1 cellular context compared by ENCODE assay signal in genomic region chr6:26534681-26535465, GRCh38.
TF ChIP-seq lines count a peak whose summit lies in the region.

No MANE protein-coding gene starts in this region.

TF ChIP-seq in SK-N-SH, 30 proteins besides CTCF, POLR2A, EP300 and RAD21 (continued from another document):
- TF ChIP-seq REST (IDR thresholded peaks at IDR 0.05; ENCODE audit: low read depth, low read length) (no peak), ELF1 (IDR thresholded peaks at IDR 0.05) (no peak), JUND (IDR thresholded peaks at IDR 0.05) (no peak), RCOR1 (IDR thresholded peaks at IDR 0.05; ENCODE audit: low read length) (no peak), RFX5 (IDR thresholded peaks at IDR 0.05; ENCODE audit: low read length) (no peak), MAX (IDR thresholded peaks at IDR 0.05; ENCODE audit: low read depth) (no peak), PBX3 (IDR thresholded peaks at IDR 0.05) (no peak), NFIC (IDR thresholded peaks at IDR 0.05; ENCODE audit: borderline replicate concordance) (no peak), TEAD4 (IDR thresholded peaks at IDR 0.05; ENCODE audit: borderline replicate concordance, insufficient read depth) (no peak), RXRA (IDR thresholded peaks at IDR 0.05; ENCODE audit: borderline replicate concordance, low read depth) (no peak)
